Comparison of ENCODE assay signal across 1 cellular context in genomic region chr6:64258752-64259151, GRCh38.
A peak's percentile ranks its signal among the peaks of the same experiment; 100 is the strongest.
TF ChIP-seq lines count a peak whose summit lies in the region.

No MANE protein-coding gene starts in this region.

TF ChIP-seq in HepG2, 621 proteins besides CTCF, POLR2A, EP300 and RAD21:
- no peak for TF ChIP-seq SNAI1 (CRISPR knock-in tag; IDR thresholded peaks at IDR 0.05; ENCODE audit: borderline replicate concordance)
- TF ChIP-seq HNF4A (CRISPR knock-in tag; IDR thresholded peaks at IDR 0.05) = 0 out of 2 replicates have a peak, but pooled peaks have one; percentile 15
- TF ChIP-seq ZKSCAN8 (CRISPR knock-in tag; IDR thresholded peaks at IDR 0.05; ENCODE audit: borderline replicate concordance) = no peak
- TF ChIP-seq MEF2D (CRISPR knock-in tag; IDR thresholded peaks at IDR 0.05) = no peak
- no peak for TF ChIP-seq ZNF841 (CRISPR knock-in tag; IDR thresholded peaks at IDR 0.05; ENCODE audit: borderline replicate concordance)
- TF ChIP-seq NFIC (IDR thresholded peaks at IDR 0.05; ENCODE audit: low read length) = peak; percentile 42; the same call in 1 of the 2 replicates
- TF ChIP-seq MTA3 (CRISPR knock-in tag; IDR thresholded peaks at IDR 0.05) = no peak
- TF ChIP-seq NR2F2 (IDR thresholded peaks at IDR 0.05; ENCODE audit: borderline replicate concordance, low read depth) = peak; percentile 66; the same call in 1 of the 2 replicates
- TF ChIP-seq FOXJ3 (CRISPR knock-in tag; IDR thresholded peaks at IDR 0.05; ENCODE audit: borderline replicate concordance) = 0 out of 2 replicates have a peak, but pooled peaks have one; percentile 6
- TF ChIP-seq ZNF709 (CRISPR knock-in tag; IDR thresholded peaks at IDR 0.05) = no peak
- TF ChIP-seq ARID5B (CRISPR knock-in tag; IDR thresholded peaks at IDR 0.05) = peak; percentile 65
- TF ChIP-seq, protein P1, sequence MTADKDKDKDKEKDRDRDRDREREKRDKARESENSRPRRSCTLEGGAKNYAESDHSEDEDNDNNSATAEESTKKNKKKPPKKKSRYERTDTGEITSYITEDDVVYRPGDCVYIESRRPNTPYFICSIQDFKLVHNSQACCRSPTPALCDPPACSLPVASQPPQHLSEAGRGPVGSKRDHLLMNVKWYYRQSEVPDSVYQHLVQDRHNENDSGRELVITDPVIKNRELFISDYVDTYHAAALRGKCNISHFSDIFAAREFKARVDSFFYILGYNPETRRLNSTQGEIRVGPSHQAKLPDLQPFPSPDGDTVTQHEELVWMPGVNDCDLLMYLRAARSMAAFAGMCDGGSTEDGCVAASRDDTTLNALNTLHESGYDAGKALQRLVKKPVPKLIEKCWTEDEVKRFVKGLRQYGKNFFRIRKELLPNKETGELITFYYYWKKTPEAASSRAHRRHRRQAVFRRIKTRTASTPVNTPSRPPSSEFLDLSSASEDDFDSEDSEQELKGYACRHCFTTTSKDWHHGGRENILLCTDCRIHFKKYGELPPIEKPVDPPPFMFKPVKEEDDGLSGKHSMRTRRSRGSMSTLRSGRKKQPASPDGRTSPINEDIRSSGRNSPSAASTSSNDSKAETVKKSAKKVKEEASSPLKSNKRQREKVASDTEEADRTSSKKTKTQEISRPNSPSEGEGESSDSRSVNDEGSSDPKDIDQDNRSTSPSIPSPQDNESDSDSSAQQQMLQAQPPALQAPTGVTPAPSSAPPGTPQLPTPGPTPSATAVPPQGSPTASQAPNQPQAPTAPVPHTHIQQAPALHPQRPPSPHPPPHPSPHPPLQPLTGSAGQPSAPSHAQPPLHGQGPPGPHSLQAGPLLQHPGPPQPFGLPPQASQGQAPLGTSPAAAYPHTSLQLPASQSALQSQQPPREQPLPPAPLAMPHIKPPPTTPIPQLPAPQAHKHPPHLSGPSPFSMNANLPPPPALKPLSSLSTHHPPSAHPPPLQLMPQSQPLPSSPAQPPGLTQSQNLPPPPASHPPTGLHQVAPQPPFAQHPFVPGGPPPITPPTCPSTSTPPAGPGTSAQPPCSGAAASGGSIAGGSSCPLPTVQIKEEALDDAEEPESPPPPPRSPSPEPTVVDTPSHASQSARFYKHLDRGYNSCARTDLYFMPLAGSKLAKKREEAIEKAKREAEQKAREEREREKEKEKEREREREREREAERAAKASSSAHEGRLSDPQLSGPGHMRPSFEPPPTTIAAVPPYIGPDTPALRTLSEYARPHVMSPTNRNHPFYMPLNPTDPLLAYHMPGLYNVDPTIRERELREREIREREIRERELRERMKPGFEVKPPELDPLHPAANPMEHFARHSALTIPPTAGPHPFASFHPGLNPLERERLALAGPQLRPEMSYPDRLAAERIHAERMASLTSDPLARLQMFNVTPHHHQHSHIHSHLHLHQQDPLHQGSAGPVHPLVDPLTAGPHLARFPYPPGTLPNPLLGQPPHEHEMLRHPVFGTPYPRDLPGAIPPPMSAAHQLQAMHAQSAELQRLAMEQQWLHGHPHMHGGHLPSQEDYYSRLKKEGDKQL (CRISPR knock-in tag; IDR thresholded peaks at IDR 0.05; ENCODE audit: low read depth) = 0 out of 2 replicates have a peak, but pooled peaks have one; percentile 27
- TF ChIP-seq REPIN1 (CRISPR knock-in tag; IDR thresholded peaks at IDR 0.05; ENCODE audit: borderline replicate concordance, low read depth) = no peak
- TF ChIP-seq AGO2 (optimal IDR thresholded peaks at IDR 0.05; ENCODE audit: low read depth, low read length) = no peak
- TF ChIP-seq PITX1 (CRISPR knock-in tag; IDR thresholded peaks at IDR 0.05) = peak; percentile 55; the same call in 1 of the 2 replicates
- TF ChIP-seq, protein P2, sequence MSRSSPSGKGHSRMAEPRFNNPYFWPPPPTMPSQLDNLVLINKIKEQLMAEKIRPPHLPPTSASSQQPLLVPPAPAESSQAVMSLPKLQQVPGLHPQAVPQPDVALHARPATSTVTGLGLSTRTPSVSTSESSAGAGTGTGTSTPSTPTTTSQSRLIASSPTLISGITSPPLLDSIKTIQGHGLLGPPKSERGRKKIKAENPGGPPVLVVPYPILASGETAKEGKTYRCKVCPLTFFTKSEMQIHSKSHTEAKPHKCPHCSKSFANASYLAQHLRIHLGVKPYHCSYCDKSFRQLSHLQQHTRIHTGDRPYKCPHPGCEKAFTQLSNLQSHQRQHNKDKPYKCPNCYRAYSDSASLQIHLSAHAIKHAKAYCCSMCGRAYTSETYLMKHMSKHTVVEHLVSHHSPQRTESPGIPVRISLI (CRISPR knock-in tag; IDR thresholded peaks at IDR 0.05; ENCODE audit: borderline replicate concordance) = no peak
- no peak for TF ChIP-seq ZSCAN12 (CRISPR knock-in tag; IDR thresholded peaks at IDR 0.05)
- TF ChIP-seq ISL2 (CRISPR knock-in tag; IDR thresholded peaks at IDR 0.05) = peak; percentile 64; the same call in 1 of the 2 replicates
- TF ChIP-seq RBAK (CRISPR knock-in tag; IDR thresholded peaks at IDR 0.05) = no peak
- TF ChIP-seq FOXP1 (IDR thresholded peaks at IDR 0.05) = no peak
- TF ChIP-seq FOXP1 (CRISPR knock-in tag; IDR thresholded peaks at IDR 0.05) = peak; percentile 35; the same call in 1 of the 2 replicates
- TF ChIP-seq TAF15 (IDR thresholded peaks at IDR 0.05; ENCODE audit: low read depth, low read length, poor library complexity, severe bottlenecking) = no peak
- no peak for TF ChIP-seq BORCS8-MEF2B (CRISPR knock-in tag; IDR thresholded peaks at IDR 0.05)
- TF ChIP-seq ONECUT2 (CRISPR knock-in tag; IDR thresholded peaks at IDR 0.05) = peak; percentile 71; the same call in 1 of the 2 replicates
- TF ChIP-seq ZNF891 (CRISPR knock-in tag; IDR thresholded peaks at IDR 0.05) = no peak
- no peak for TF ChIP-seq GMEB1 (CRISPR knock-in tag; IDR thresholded peaks at IDR 0.05; ENCODE audit: borderline replicate concordance)
- TF ChIP-seq RNF2 (conservative IDR thresholded peaks at IDR 0.05; ENCODE audit: low read depth) = no peak
- TF ChIP-seq MAFK (conservative IDR thresholded peaks at IDR 0.05 in 1 of 2, IDR thresholded peaks at IDR 0.05 in 1 of 2; ENCODE audit: low read length in 2 of 2) = peak; percentile 66 to 77
- no peak for TF ChIP-seq SOX6 (IDR thresholded peaks at IDR 0.05)
- peak; percentile 58 for TF ChIP-seq SOX6 (CRISPR knock-in tag; IDR thresholded peaks at IDR 0.05)
- peak; percentile 39; the same call in 1 of the 2 replicates for TF ChIP-seq CREM (IDR thresholded peaks at IDR 0.05)
- TF ChIP-seq CREM (CRISPR knock-in tag; IDR thresholded peaks at IDR 0.05) = no peak
- no peak for TF ChIP-seq ZNF556 (CRISPR knock-in tag; IDR thresholded peaks at IDR 0.05; ENCODE audit: borderline replicate concordance)
- no peak for TF ChIP-seq MYNN (CRISPR knock-in tag; IDR thresholded peaks at IDR 0.05; ENCODE audit: low read depth)
- TF ChIP-seq MIER3 (CRISPR knock-in tag; IDR thresholded peaks at IDR 0.05; ENCODE audit: borderline replicate concordance) = no peak
- TF ChIP-seq ZNF343 (CRISPR knock-in tag; IDR thresholded peaks at IDR 0.05) = no peak
- TF ChIP-seq TCF7 (IDR thresholded peaks at IDR 0.05; ENCODE audit: low read depth) = peak; percentile 60
- no peak for TF ChIP-seq REXO4 (CRISPR knock-in tag; IDR thresholded peaks at IDR 0.05; ENCODE audit: borderline replicate concordance)
- TF ChIP-seq FOSL2 (CRISPR knock-in tag; IDR thresholded peaks at IDR 0.05) = peak; percentile 61; the same call in 1 of the 2 replicates
- no peak for TF ChIP-seq ZNF749 (CRISPR knock-in tag; IDR thresholded peaks at IDR 0.05; ENCODE audit: borderline replicate concordance)
- peak; percentile 65; the same call in 1 of the 2 replicates for TF ChIP-seq GATAD2A (CRISPR knock-in tag; IDR thresholded peaks at IDR 0.05)
- TF ChIP-seq NR2F6 (IDR thresholded peaks at IDR 0.05) = 0 out of 2 replicates have a peak, but pooled peaks have one; percentile 35
- TF ChIP-seq NR2F6 (CRISPR knock-in tag; IDR thresholded peaks at IDR 0.05) = no peak
- TF ChIP-seq MXD3 (CRISPR knock-in tag; IDR thresholded peaks at IDR 0.05) = no peak
- no peak for TF ChIP-seq ZNF737 (CRISPR knock-in tag; IDR thresholded peaks at IDR 0.05; ENCODE audit: borderline replicate concordance)
- TF ChIP-seq LCORL (IDR thresholded peaks at IDR 0.05) = no peak
- no peak for TF ChIP-seq LCORL (CRISPR knock-in tag; IDR thresholded peaks at IDR 0.05)
- TF ChIP-seq IRF2 (CRISPR knock-in tag; IDR thresholded peaks at IDR 0.05) = no peak
- peak; percentile 16; the same call in 1 of the 2 replicates for TF ChIP-seq GFI1 (CRISPR knock-in tag; IDR thresholded peaks at IDR 0.05; ENCODE audit: borderline replicate concordance)
- no peak for TF ChIP-seq ZNF547 (CRISPR knock-in tag; IDR thresholded peaks at IDR 0.05)
- 0 out of 2 replicates have a peak, but pooled peaks have one; percentile 43 for TF ChIP-seq PAXIP1 (CRISPR knock-in tag; conservative IDR thresholded peaks at IDR 0.05)
- no peak for TF ChIP-seq SMARCC2 (IDR thresholded peaks at IDR 0.05)
- TF ChIP-seq MIXL1 (CRISPR knock-in tag; IDR thresholded peaks at IDR 0.05) = 0 out of 2 replicates have a peak, but pooled peaks have one; percentile 9
- peak; percentile 57 for TF ChIP-seq MAFF (IDR thresholded peaks at IDR 0.05; ENCODE audit: low read depth, low read length)
- no peak for TF ChIP-seq ZMAT5 (CRISPR knock-in tag; IDR thresholded peaks at IDR 0.05; ENCODE audit: borderline replicate concordance, low read depth)
- TF ChIP-seq ATF4 (CRISPR knock-in tag; IDR thresholded peaks at IDR 0.05) = 0 out of 4 replicates have a peak, but pooled peaks of 1 of the 2 experiments have one; percentile 26
- no peak for TF ChIP-seq NCOA1 (CRISPR knock-in tag; IDR thresholded peaks at IDR 0.05)
